22 cellular contexts compared by ENCODE assay signal in the genomic region with DNA sequence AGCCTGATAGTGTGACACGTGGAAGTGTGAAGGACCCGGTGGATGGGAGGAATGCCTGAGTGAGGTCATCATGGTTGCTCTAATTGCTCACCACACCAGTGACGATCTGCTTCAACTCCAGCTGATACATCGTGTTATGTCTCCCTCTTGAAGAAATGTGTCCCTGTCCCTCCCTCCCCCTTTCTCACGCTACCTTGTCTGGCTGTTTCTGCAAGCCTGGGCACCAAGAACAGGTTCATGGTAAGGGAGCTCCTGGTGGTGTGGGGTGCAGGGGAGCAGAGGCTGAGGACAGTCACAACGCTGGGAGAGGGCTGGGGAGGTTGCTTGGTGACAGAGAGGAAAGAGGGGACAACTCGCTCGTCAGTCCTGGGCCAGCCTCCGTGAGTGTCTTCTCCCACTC.
DNase-seq lines count a peak whose midpoint lies in the region; ATAC-seq, FAIRE-seq and TF ChIP-seq lines count a peak whose summit lies in the region.
"Had no signal": no experiment of that assay in that cellular context is flagged by ENCODE, and none has a peak within 500 bp of the region (broad histone marks: within the 10 kb centered on the region; RNA-seq: fewer than 3 reads in every experiment).

No MANE protein-coding gene starts in this region.

- POLR2A ChIA-PET in K562 (lab: Yijun Ruan, JAX), result no interaction called here

- H2AK5ac ChIP-seq in mesenchymal stem cell (ENCODE audit: low read length, severe bottlenecking), result no peak overlapping the region
- no peak overlapping the region for H2AK5ac ChIP-seq in trophoblast cell (ENCODE audit: low read length)

- TF ChIP-seq RAD21 in K562 (CRISPR knock-in tag; conservative IDR thresholded peaks at IDR 0.05 in 1 of 2, IDR thresholded peaks at IDR 0.05 in 1 of 2), result no peak

- ATAC-seq in K562, result no peak
- no peak for ATAC-seq in pancreas
- ATAC-seq: GM23338, HCT116 had no signal

- peaks cover 0 to 14% of the 10 kb centered on the region in 2 experiments; a peak in 3 of 5 replicates for H3K4me1 ChIP-seq in K562 (replicated peaks in 1 of 2; ENCODE audit: control insufficient read depth in 2 of 2, insufficient read depth in 2 of 2, low read length in 2 of 2)
- peaks cover 3% of the 10 kb centered on the region for H3K4me1 ChIP-seq in mesenchymal stem cell (ENCODE audit: control insufficient read depth, insufficient read depth, low read depth, low read length)
- peaks cover 0 to 3% of the 10 kb centered on the region in 2 experiments for H3K4me1 ChIP-seq in trophoblast cell (ENCODE audit: control insufficient read depth in 1 of 2, insufficient read depth in 2 of 2, low read length in 2 of 2)
- H3K4me1 ChIP-seq in pancreas, result no peaks in the 10 kb centered on the region
- H3K4me1 ChIP-seq: BE2C, Caco-2 had no signal

- no peak for TF ChIP-seq POLR2A in K562 (conservative IDR thresholded peaks at IDR 0.05)

- no peak overlapping the region for H3K4ac ChIP-seq in mesenchymal stem cell (ENCODE audit: low read depth in 1 of 2, low read length in 2 of 2)
- H3K4ac ChIP-seq in trophoblast cell (ENCODE audit: low read depth, low read length), result no peak overlapping the region

- no TSS peak for BruUV-seq in K562 (replicated peaks; lab: Mats Ljungman, UMichigan)

- no peak for FAIRE-seq in K562 (lab: Jason Lieb, UNC)
- FAIRE-seq in pancreas (lab: Jason Lieb, UNC), result no peak
- FAIRE-seq: A204.1, D721Med, G401.6, GM12891, GM19239 had no signal

- H3K9ac ChIP-seq in K562 (ENCODE audit: insufficient read depth in 1 of 2, low read depth in 2 of 2, low read length in 2 of 2) (no peak overlapping the region; a peak in 1 of 4 replicates), mesenchymal stem cell (ENCODE audit: low read length) (no peak overlapping the region), trophoblast cell (ENCODE audit: low read length) (no peak overlapping the region)

- H3K18ac ChIP-seq in mesenchymal stem cell (ENCODE audit: low read depth in 1 of 2, low read length in 2 of 2) (no peak overlapping the region), trophoblast cell (ENCODE audit: low read length) (no peak overlapping the region)

- peak overlapping the region; percentile 31 for H2BK15ac ChIP-seq in mesenchymal stem cell (ENCODE audit: low read depth, poor library complexity, severe bottlenecking)

- WGBS in K562 (ENCODE audit: insufficient coverage, low coverage, missing lambda C conversion rate), result 45% methylated on average over 7 of the region's 9 CpGs
- 89% methylated on average over 5 of the region's 9 CpGs for whole genome bisulfite sequencing in mesenchymal stem cell
- no CpG with 5 or more reads among the region's 9 CpGs for WGBS in trophoblast cell (ENCODE audit: extremely low coverage, insufficient coverage, insufficient read length)
- WGBS in pancreas, 2 donors, result 93 to 97% methylated on average over 9 of the region's 9 CpGs

- H3K79me1 ChIP-seq in mesenchymal stem cell (replicated peaks; ENCODE audit: low read length, poor library complexity, severe bottlenecking), result no peaks in the 10 kb centered on the region
- H3K79me1 ChIP-seq in trophoblast cell (ENCODE audit: low read length), result no peaks in the 10 kb centered on the region

- H3K23ac ChIP-seq in mesenchymal stem cell (ENCODE audit: low read length in 2 of 2) (no peak overlapping the region), trophoblast cell (ENCODE audit: low read length) (no peak overlapping the region)

- H3K79me2 ChIP-seq in K562 (ENCODE audit: control insufficient read depth, insufficient read depth, low read length) (no peaks in the 10 kb centered on the region), trophoblast cell (ENCODE audit: control insufficient read depth, insufficient read depth, low read length, poor library complexity) (no peaks in the 10 kb centered on the region)

- H4K91ac ChIP-seq in mesenchymal stem cell (ENCODE audit: low read length), result peak overlapping the region; percentile 11
- no peak overlapping the region for H4K91ac ChIP-seq in trophoblast cell (ENCODE audit: low read depth, low read length)

- TF ChIP-seq CTCF in K562 (IDR thresholded peaks at IDR 0.05 in 2 of 3, conservative IDR thresholded peaks at IDR 0.05 in 1 of 3; ENCODE audit: insufficient read depth in 2 of 3, low read depth in 1 of 3, low read length in 3 of 3) (no peak), coronary artery (IDR thresholded peaks at IDR 0.05) (no peak), pancreas (IDR thresholded peaks at IDR 0.05) (no peak)

- H3K14ac ChIP-seq in mesenchymal stem cell (ENCODE audit: low read length in 2 of 2), result no peak overlapping the region
- H3K14ac ChIP-seq in trophoblast cell (ENCODE audit: low read length), result no peak overlapping the region

- H4K8ac ChIP-seq in mesenchymal stem cell (ENCODE audit: low read length) (no peak overlapping the region), trophoblast cell (ENCODE audit: low read depth, low read length) (no peak overlapping the region)

- H4K12ac ChIP-seq in trophoblast cell (ENCODE audit: low read depth, low read length), result no peak overlapping the region

- intact Hi-C loops in K562 (cut with micrococcal nuclease), result loop anchor here (5.0 to 10.0 kb wide), 3 partner anchors 44 to 664 kb away; no protein-coding TSS in a partner anchor
- intact Hi-C loops in pancreas (cut with DNase I), result no loop called here

- H4K20me1 ChIP-seq in K562 (replicated peaks; ENCODE audit: control insufficient read depth, insufficient read depth, low read length), result no peaks in the 10 kb centered on the region

- H2BK120ac ChIP-seq in mesenchymal stem cell (ENCODE audit: low read depth, low read length), result no peak overlapping the region
- no peak overlapping the region for H2BK120ac ChIP-seq in trophoblast cell (ENCODE audit: insufficient read depth, low read length, poor library complexity)

- in situ Hi-C loops in K562 (cut with MboI), result no loop called here

- H2AFZ ChIP-seq in K562 (ENCODE audit: low read depth, low read length) (0 out of 2 replicates have a peak overlapping the region, but pooled peaks have one; percentile 40), mesenchymal stem cell (ENCODE audit: low read depth, low read length) (no peak overlapping the region), trophoblast cell (ENCODE audit: insufficient read depth, low read length, poor library complexity) (no peak overlapping the region)
- H2AFZ ChIP-seq: GM23338 had no signal

- H2BK5ac ChIP-seq in mesenchymal stem cell (ENCODE audit: low read depth, low read length, poor library complexity, severe bottlenecking) (no peak overlapping the region), trophoblast cell (ENCODE audit: low read depth, low read length, poor library complexity) (no peak overlapping the region)

- H3K36me3 ChIP-seq in K562 (ENCODE audit: control insufficient read depth, insufficient read depth, low read length) (no peaks in the 10 kb centered on the region), mesenchymal stem cell (ENCODE audit: control insufficient read depth in 1 of 2, insufficient read depth in 2 of 2, low read depth in 1 of 2, low read length in 2 of 2) (no peaks in the 10 kb centered on the region), trophoblast cell (ENCODE audit: control insufficient read depth in 1 of 2, insufficient read depth in 2 of 2, low read length in 2 of 2) (no peaks in the 10 kb centered on the region), pancreas (no peaks in the 10 kb centered on the region)
- H3K36me3 ChIP-seq: BE2C had no signal

- H3K27me3 ChIP-seq in K562 (ENCODE audit: control insufficient read depth in 2 of 2, insufficient read depth in 2 of 2, low read length in 2 of 2), result peaks cover 0 to 8% of the 10 kb centered on the region in 2 experiments; a peak in 2 of 5 replicates
- peaks cover 0 to 12% of the 10 kb centered on the region in 2 experiments for H3K27me3 ChIP-seq in mesenchymal stem cell (ENCODE audit: control insufficient read depth in 1 of 2, insufficient read depth in 1 of 2, low read length in 2 of 2)
- H3K27me3 ChIP-seq in trophoblast cell (ENCODE audit: insufficient read depth, low read length), result no peaks in the 10 kb centered on the region
- H3K27me3 ChIP-seq in pancreas, result no peaks in the 10 kb centered on the region
- H3K27me3 ChIP-seq: BE2C had no signal

- H3K27ac ChIP-seq in K562 (ENCODE audit: extremely low read depth, low read depth, low read length) (no peak overlapping the region), coronary artery (no peak overlapping the region), mesenchymal stem cell (ENCODE audit: low read length, poor library complexity, severe bottlenecking) (no peak overlapping the region), trophoblast cell (ENCODE audit: low read depth, low read length) (no peak overlapping the region), pancreas (no peak overlapping the region)
- H3K27ac ChIP-seq: HL-60 had no signal

- DNase-seq in K562 (ENCODE audit: extremely low read depth in 1 of 4, low spot score in 3 of 4), result no peak
- peak; percentile 29 for DNase-seq in coronary artery (ENCODE audit: low spot score)
- no peak for DNase-seq in mesenchymal stem cell
- DNase-seq in trophoblast cell, result peak; percentile 23 to 36
- no peak for DNase-seq in T1000 (lab: John Stamatoyannopoulos, UW)
- DNase-seq in CD1c-positive myeloid dendritic cell (ENCODE audit: extremely low spot score), result no peak
- no peak for DNase-seq in pancreas
- DNase-seq: ACHN; BE2C; C1 segment of cervical spinal cord; Caco-2; CD4-positive, alpha-beta T cell; H7; HFFc6 had no signal

- no peak overlapping the region for H3K4me2 ChIP-seq in K562 (ENCODE audit: insufficient read depth, low read length)
- no peak overlapping the region for H3K4me2 ChIP-seq in mesenchymal stem cell (ENCODE audit: low read length, poor library complexity, severe bottlenecking)
- H3K4me2 ChIP-seq in trophoblast cell (ENCODE audit: low read length), result no peak overlapping the region
- H3K4me2 ChIP-seq: GM23338 had no signal

- H3K9me3 ChIP-seq in K562 (replicated peaks; ENCODE audit: control insufficient read depth, insufficient read depth, low read depth, low read length) (0 out of 2 replicates have a peak, but pooled peaks cover 3% of the 10 kb centered on the region), mesenchymal stem cell (ENCODE audit: control insufficient read depth, low read length) (peaks cover 23% of the 10 kb centered on the region), trophoblast cell (ENCODE audit: insufficient read depth, low read depth, low read length) (peaks cover 4% of the 10 kb centered on the region), pancreas (no peaks in the 10 kb centered on the region)
- H3K9me3 ChIP-seq: BE2C had no signal

- no peak overlapping the region for H3K4me3 ChIP-seq in K562
- no peak overlapping the region for H3K4me3 ChIP-seq in coronary artery
- no peak overlapping the region for H3K4me3 ChIP-seq in mesenchymal stem cell (ENCODE audit: insufficient read depth in 1 of 2, low read depth in 1 of 2, low read length in 2 of 2)
- H3K4me3 ChIP-seq in trophoblast cell (ENCODE audit: low read depth, low read length), result no peak overlapping the region
- no peak overlapping the region for H3K4me3 ChIP-seq in pancreas
- H3K4me3 ChIP-seq: GM23338 had no signal

- no peaks in the 10 kb centered on the region for H3K9me1 ChIP-seq in K562 (ENCODE audit: control insufficient read depth, insufficient read depth, low read length)

- H2BK12ac ChIP-seq in mesenchymal stem cell (ENCODE audit: low read length in 2 of 2), result no peak overlapping the region
- no peak overlapping the region for H2BK12ac ChIP-seq in trophoblast cell (ENCODE audit: low read length)

- CTCF ChIA-PET in K562 (lab: Yijun Ruan, JAX; ENCODE audit: low intra/inter-chr PET ratio), result no interaction called here

- TF ChIP-seq EP300 in K562 (IDR thresholded peaks at IDR 0.05; ENCODE audit: low read length), result no peak

Comparison
In these comparisons a context has a peak if more than half of its experiments do, and no peak if none do; other contexts are left out.
1. DNase-seq: peak in coronary artery (single experiment) and trophoblast cell (2 of 2); none in K562 (0 of 4), mesenchymal stem cell (single experiment), T1000 (single experiment), CD1c-positive myeloid dendritic cell (single experiment) and pancreas (0 of 6).